In genomic region chr13:44249439-44249838, GRCh38 we compare ENCODE assay signal across 9 cellular contexts.
A peak's percentile ranks its signal among the peaks of the same experiment; 100 is the strongest.
DNase-seq lines count a peak whose midpoint lies in the region; ATAC-seq and TF ChIP-seq lines count a peak whose summit lies in the region.
"Had no signal": no experiment of that assay in that cellular context is flagged by ENCODE, and none has a peak within 500 bp of the region (broad histone marks: within the 10 kb centered on the region; RNA-seq: fewer than 3 reads in every experiment).

No MANE protein-coding gene starts in this region.

- H3K9me2 ChIP-seq in HCT116 (ENCODE audit: insufficient read depth): no peaks in the 10 kb centered on the region
- H3K9me2 ChIP-seq in hepatocyte (replicated peaks; ENCODE audit: insufficient read depth): no peaks in the 10 kb centered on the region

- no peaks in the 10 kb centered on the region for H3K79me2 ChIP-seq in HCT116 (ENCODE audit: insufficient read depth, low read length)
- no peaks in the 10 kb centered on the region for H3K79me2 ChIP-seq in hepatocyte

- H3K4me3 ChIP-seq in HCT116 (replicated peaks in 1 of 2; ENCODE audit: low read depth in 1 of 2, low read length in 2 of 2): no peak overlapping the region
- H3K4me3 ChIP-seq in hepatocyte: no peak overlapping the region
- peak overlapping the region in 1 of 2 donors; percentile 22 for H3K4me3 ChIP-seq in stomach smooth muscle (ENCODE audit: low read length in 2 of 2)

- POLR2A ChIA-PET in HCT116 (lab: Charles Lee): interaction anchor here (0.6 to 2.1 kb wide), 4 partner anchors 54 to 187 kb away, joined by 3 to 9 read pairs (median 4); no protein-coding TSS in a partner anchor
- POLR2A ChIA-PET in WTC11 (lab: Charles Lee): interaction anchor here (0.9 kb wide), 1 partner anchor 186 kb away, joined by 3 read pairs; no protein-coding TSS in a partner anchor

- no peak for TF ChIP-seq POLR2A in HCT116 (IDR thresholded peaks at IDR 0.05; ENCODE audit: borderline replicate concordance, extremely low read depth, insufficient read depth, insufficient read length)

- H3K27me3 Mint-ChIP-seq in brain (peaks cover 1% of the 10 kb centered on the region), WTC11 (ENCODE audit: low read depth) (no peaks in the 10 kb centered on the region)
- H3K27me3 Mint-ChIP-seq: stimulated activated naive CD8-positive, alpha-beta T cell treated with anti-CD3 and anti-CD28 coated beads, Interleukin-15, Interleukin-2, amounts not matched to agents 100 ng/mL and 50 ng/mL, for 24 hours had no signal

- no peak overlapping the region for H3K4me3 Mint-ChIP-seq in brain
- H3K4me3 Mint-ChIP-seq in WTC11: no peak overlapping the region
- H3K4me3 Mint-ChIP-seq: stimulated activated naive CD8-positive, alpha-beta T cell treated with anti-CD3 and anti-CD28 coated beads, Interleukin-15, Interleukin-2, amounts not matched to agents 100 ng/mL and 50 ng/mL, for 24 hours had no signal

- H3K4me2 ChIP-seq in HCT116 (ENCODE audit: low read length) (no peak overlapping the region), hepatocyte (no peak overlapping the region)

- no peak for TF ChIP-seq RAD21 in HCT116 (IDR thresholded peaks at IDR 0.05; ENCODE audit: low read depth)

- H4K20me1 ChIP-seq in HCT116 (ENCODE audit: insufficient read depth): no peaks in the 10 kb centered on the region
- no peaks in the 10 kb centered on the region for H4K20me1 ChIP-seq in hepatocyte (ENCODE audit: insufficient read depth, poor library complexity, severe bottlenecking)

- H3K27ac Mint-ChIP-seq in brain (peak overlapping the region in 4 of 5 experiments; percentile 14 to 87 (median 69)), WTC11 (no peak overlapping the region)
- H3K27ac Mint-ChIP-seq: stimulated activated naive CD8-positive, alpha-beta T cell treated with anti-CD3 and anti-CD28 coated beads, Interleukin-15, Interleukin-2, amounts not matched to agents 100 ng/mL and 50 ng/mL, for 24 hours had no signal

- TF ChIP-seq CTCF in HCT116 (IDR thresholded peaks at IDR 0.05 in 2 of 3, conservative IDR thresholded peaks at IDR 0.05 in 1 of 3; ENCODE audit: borderline replicate concordance in 1 of 3, insufficient read depth in 1 of 3, low read depth in 2 of 3, low read length in 2 of 3) (no peak), brain (conservative IDR thresholded peaks at IDR 0.05) (no peak), hepatocyte (IDR thresholded peaks at IDR 0.05; ENCODE audit: poor library complexity) (no peak), WTC11 (IDR thresholded peaks at IDR 0.05) (no peak)

- H3K36me3 Mint-ChIP-seq in brain: no peaks in the 10 kb centered on the region
- no peaks in the 10 kb centered on the region for H3K36me3 Mint-ChIP-seq in WTC11

- peaks cover 22% of the 10 kb centered on the region for H3K4me1 Mint-ChIP-seq in brain
- H3K4me1 Mint-ChIP-seq in WTC11: no peaks in the 10 kb centered on the region

- H3K9me3 ChIP-seq in HCT116 (ENCODE audit: control insufficient read depth in 1 of 2, insufficient read depth in 1 of 2, low read depth in 1 of 2, low read length in 2 of 2) (no peaks in the 10 kb centered on the region), hepatocyte (ENCODE audit: low read depth) (no peaks in the 10 kb centered on the region), stomach smooth muscle (ENCODE audit: control insufficient read depth in 2 of 2, low read length in 2 of 2) (no peaks in the 10 kb centered on the region)

- H3K9me3 Mint-ChIP-seq in brain: peaks cover 0 to 3% (median 0%) of the 10 kb centered on the region in 5 experiments
- H3K9me3 Mint-ChIP-seq in WTC11: no peaks in the 10 kb centered on the region
- H3K9me3 Mint-ChIP-seq: stimulated activated naive CD8-positive, alpha-beta T cell treated with anti-CD3 and anti-CD28 coated beads, Interleukin-15, Interleukin-2, amounts not matched to agents 100 ng/mL and 50 ng/mL, for 24 hours had no signal

- intact Hi-C loops in HCT116 (cut with micrococcal nuclease): no loop called here

- H3K27ac ChIP-seq in HCT116 (ENCODE audit: low read depth, low read length): peak overlapping the region; percentile 44; the same call in 1 of the 2 replicates
- peak overlapping the region; percentile 85 for H3K27ac ChIP-seq in hepatocyte
- peak overlapping the region; percentile 80 for H3K27ac ChIP-seq in stomach smooth muscle (ENCODE audit: low read length)

- peaks cover 14 to 22% of the 10 kb centered on the region in 2 experiments; a peak in 3 of 4 replicates for H3K4me1 ChIP-seq in HCT116 (ENCODE audit: control insufficient read depth in 1 of 2, insufficient read depth in 2 of 2, low read length in 2 of 2)
- H3K4me1 ChIP-seq in hepatocyte (ENCODE audit: insufficient read depth): peaks cover 6% of the 10 kb centered on the region
- peaks cover 32% of the 10 kb centered on the region for H3K4me1 ChIP-seq in stomach smooth muscle (ENCODE audit: control insufficient read depth, insufficient read depth, low read length)

- BruUV-seq in HCT116 (replicated peaks; lab: Mats Ljungman, UMichigan): no TSS peak

- H3K9ac ChIP-seq in HCT116 (ENCODE audit: low read length) (no peak overlapping the region), stomach smooth muscle (ENCODE audit: low read length in 2 of 2) (peak overlapping the region in 1 of 2 donors; percentile 13)

- CTCF ChIA-PET in HCT116 (lab: Charles Lee): no interaction called here
- CTCF ChIA-PET in WTC11 (lab: Charles Lee): interaction anchor here (1.4 kb wide), 1 partner anchor 187 kb away, joined by 3 read pairs; no protein-coding TSS in a partner anchor

- no peak for ATAC-seq in HCT116
- ATAC-seq in WTC11: no peak

- H2AFZ ChIP-seq in HCT116 (ENCODE audit: low read depth, low read length, poor library complexity, severe bottlenecking): no peak overlapping the region
- H2AFZ ChIP-seq in hepatocyte: no peak overlapping the region

- DNase-seq in HCT116 (ENCODE audit: low read depth, low spot score) (no peak), hepatocyte (ENCODE audit: low spot score) (peak; percentile 49), activated T-cell treated with anti-CD3 and anti-CD28 coated beads for 4 hours (no peak), inferior parietal cortex (ENCODE audit: extremely low spot score) (no peak), WTC11 (ENCODE audit: low spot score) (no peak)
- no peak for DNase-seq in activated CD4-positive, alpha-beta T cell treated with anti-CD3 and anti-CD28 coated beads for 48 hours

- H3K36me3 ChIP-seq in HCT116 (ENCODE audit: control insufficient read depth in 1 of 2, insufficient read depth in 2 of 2, low read length in 2 of 2) (no peaks in the 10 kb centered on the region), hepatocyte (replicated peaks; ENCODE audit: insufficient read depth, low read depth) (no peaks in the 10 kb centered on the region), stomach smooth muscle (ENCODE audit: control insufficient read depth in 2 of 2, insufficient read depth in 2 of 2, low read length in 2 of 2) (no peaks in the 10 kb centered on the region)

- H3K27me3 ChIP-seq in HCT116 (ENCODE audit: insufficient read depth, low read length) (no peaks in the 10 kb centered on the region), hepatocyte (no peaks in the 10 kb centered on the region), stomach smooth muscle (ENCODE audit: control insufficient read depth in 1 of 2, insufficient read depth in 2 of 2, low read length in 2 of 2) (no peaks in the 10 kb centered on the region)

- RAD21 ChIA-PET in HCT116 (lab: Charles Lee; ENCODE audit: low non-redundant PET in 1 of 2, low total read pairs in 2 of 2, uncharacterized antibody in 2 of 2, unreplicated experiment in 2 of 2): no interaction called here

TF ChIP-seq in HCT116, 20 proteins besides CTCF, POLR2A, EP300 and RAD21:
- no peak for TF ChIP-seq YY1 (IDR thresholded peaks at IDR 0.05; ENCODE audit: extremely low read depth, insufficient replicate concordance, low read depth, low read length)
- TF ChIP-seq EZH2phosphoT487 (IDR thresholded peaks at IDR 0.05; ENCODE audit: borderline replicate concordance): no peak
- TF ChIP-seq CEBPB (IDR thresholded peaks at IDR 0.05; ENCODE audit: low read depth): no peak
- no peak for TF ChIP-seq ELF1 (IDR thresholded peaks at IDR 0.05; ENCODE audit: borderline replicate concordance, low read depth)
- TF ChIP-seq ZNF274 (IDR thresholded peaks at IDR 0.05; ENCODE audit: low read depth, low read length): no peak

TF ChIP-seq in WTC11, 78 proteins besides CTCF, POLR2A, EP300 and RAD21:
- TF ChIP-seq ZNF138 (CRISPR knock-in tag; conservative IDR thresholded peaks at IDR 0.05) (no peak), SOX15 (CRISPR knock-in tag; IDR thresholded peaks at IDR 0.05) (no peak)
